In genomic region chr4:1669850-1670249, GRCh38 we compare ENCODE assay signal across 1 cellular context.
TF ChIP-seq lines count a peak whose summit lies in the region.

No MANE protein-coding gene starts in this region.

TF ChIP-seq in HepG2, 621 proteins besides CTCF, POLR2A, EP300 and RAD21:
- TF ChIP-seq, protein P1, sequence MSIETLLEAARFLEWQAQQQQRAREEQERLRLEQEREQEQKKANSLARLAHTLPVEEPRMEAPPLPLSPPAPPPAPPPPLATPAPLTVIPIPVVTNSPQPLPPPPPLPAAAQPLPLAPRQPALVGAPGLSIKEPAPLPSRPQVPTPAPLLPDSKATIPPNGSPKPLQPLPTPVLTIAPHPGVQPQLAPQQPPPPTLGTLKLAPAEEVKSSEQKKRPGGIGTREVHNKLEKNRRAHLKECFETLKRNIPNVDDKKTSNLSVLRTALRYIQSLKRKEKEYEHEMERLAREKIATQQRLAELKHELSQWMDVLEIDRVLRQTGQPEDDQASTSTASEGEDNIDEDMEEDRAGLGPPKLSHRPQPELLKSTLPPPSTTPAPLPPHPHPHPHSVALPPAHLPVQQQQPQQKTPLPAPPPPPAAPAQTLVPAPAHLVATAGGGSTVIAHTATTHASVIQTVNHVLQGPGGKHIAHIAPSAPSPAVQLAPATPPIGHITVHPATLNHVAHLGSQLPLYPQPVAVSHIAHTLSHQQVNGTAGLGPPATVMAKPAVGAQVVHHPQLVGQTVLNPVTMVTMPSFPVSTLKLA (IDR thresholded peaks at IDR 0.05): peak; percentile 81
- TF ChIP-seq SP5 (CRISPR knock-in tag; IDR thresholded peaks at IDR 0.05; ENCODE audit: borderline replicate concordance, low read depth): no peak
TF ChIP-seq in HepG2: peak in this region for 1.
